In the genomic region with DNA sequence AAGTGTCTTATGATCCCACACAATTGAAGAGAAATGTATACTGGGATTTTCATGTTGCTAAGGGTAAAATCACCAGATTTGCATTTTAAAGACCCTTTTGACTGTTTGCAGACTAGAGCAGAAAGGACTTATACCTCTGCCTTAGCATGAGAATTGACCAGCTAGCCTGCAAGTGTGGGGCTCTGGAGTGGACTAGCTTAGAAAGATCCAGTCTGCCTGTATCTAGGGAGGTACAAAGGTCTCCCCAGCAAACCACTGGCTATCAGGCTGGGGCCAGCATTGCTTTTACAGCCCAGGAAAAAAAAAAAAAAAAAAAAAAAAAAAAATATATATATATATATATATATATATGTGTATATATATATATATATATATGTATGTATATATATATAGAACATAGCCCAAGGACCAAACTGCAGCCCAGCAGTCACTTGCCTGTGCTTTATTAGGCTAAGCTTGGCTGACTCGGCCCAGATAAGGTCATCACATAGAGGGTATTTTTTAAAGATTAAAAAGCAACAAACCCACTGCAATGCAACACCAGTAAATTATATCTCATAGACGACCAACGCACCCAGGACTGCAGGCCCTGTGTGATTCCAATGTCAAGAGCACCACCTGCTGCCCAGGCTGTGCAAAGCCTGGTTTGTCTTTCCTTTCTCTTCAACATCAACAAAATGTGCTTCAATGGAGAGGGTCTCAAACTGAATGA, we compare ENCODE assay signal across 8 cellular contexts.
A peak's percentile ranks its signal among the peaks of the same experiment; 100 is the strongest.
DNase-seq lines count a peak whose midpoint lies in the region; ATAC-seq, FAIRE-seq and TF ChIP-seq lines count a peak whose summit lies in the region.

No MANE protein-coding gene starts in this region.

- H3K79me2 ChIP-seq in HCT116 (ENCODE audit: insufficient read depth, low read length) (no peaks in the 10 kb centered on the region), GM12878 (ENCODE audit: control insufficient read depth, insufficient read depth, low read length) (no peaks in the 10 kb centered on the region)

- peak; percentile 92 for TF ChIP-seq RAD21 in HCT116 (IDR thresholded peaks at IDR 0.05; ENCODE audit: low read depth)
- peak; percentile 94 for TF ChIP-seq RAD21 in GM12878 (IDR thresholded peaks at IDR 0.05; ENCODE audit: insufficient read depth, low read depth, low read length)

- TF ChIP-seq CTCF in HCT116 (IDR thresholded peaks at IDR 0.05 in 2 of 3, conservative IDR thresholded peaks at IDR 0.05 in 1 of 3; ENCODE audit: borderline replicate concordance in 1 of 3, insufficient read depth in 1 of 3, low read depth in 2 of 3, low read length in 2 of 3): peak; percentile 61 to 82 (median 81); a peak in 5 of 6 replicates
- peak; percentile 78 to 88 (median 86) for TF ChIP-seq CTCF in GM12878 (IDR thresholded peaks at IDR 0.05 in 2 of 3, conservative IDR thresholded peaks at IDR 0.05 in 1 of 3; ENCODE audit: control insufficient read depth in 2 of 3, extremely low read depth in 1 of 3, insufficient read depth in 1 of 3, low read depth in 3 of 3, low read length in 3 of 3)

- H3K9me3 ChIP-seq in HCT116 (ENCODE audit: control insufficient read depth in 1 of 2, insufficient read depth in 1 of 2, low read depth in 1 of 2, low read length in 2 of 2): no peaks in the 10 kb centered on the region
- no peaks in the 10 kb centered on the region for H3K9me3 ChIP-seq in GM12878 (replicated peaks; ENCODE audit: control insufficient read depth, insufficient read depth, low read length)

- POLR2A ChIA-PET in HCT116 (lab: Charles Lee): no interaction called here
- POLR2A ChIA-PET in GM12878 (lab: Charles Lee): no interaction called here

- H3K4me1 ChIP-seq in HCT116 (ENCODE audit: control insufficient read depth in 1 of 2, insufficient read depth in 2 of 2, low read length in 2 of 2) (peaks cover 0 to 4% of the 10 kb centered on the region in 2 experiments; a peak in 1 of 4 replicates), GM12878 (ENCODE audit: control insufficient read depth, insufficient read depth, low read length) (no peaks in the 10 kb centered on the region)

- DNase-seq in activated effector memory CD4-positive, alpha-beta T cell treated with anti-CD3 and anti-CD28 coated beads, Interleukin-2, amount 50 U/mL, for 16 hours: peak; percentile 65
- no peak for DNase-seq in activated effector memory CD4-positive, alpha-beta T cell treated with Interleukin-2 at 50 U/mL for 16 hours
- DNase-seq in HCT116 (ENCODE audit: low read depth, low spot score): peak; percentile 33
- DNase-seq in LoVo (ENCODE audit: low spot score): peak; percentile 46
- peak; percentile 85 for DNase-seq in RCC 7860 (ENCODE audit: low spot score)
- no peak for DNase-seq in GM12878 (ENCODE audit: low read depth, low spot score)
- peak; percentile 64 for DNase-seq in iPS-NIHi11 (ENCODE audit: low spot score)
- peak; percentile 56 for DNase-seq in stimulated activated CD4-positive, alpha-beta T cell treated with anti-CD3 and anti-CD28 coated beads, Interleukin-15, amount 100 ng/mL, for 24 hours

- BruUV-seq in HCT116 (replicated peaks; lab: Mats Ljungman, UMichigan) (no TSS peak), GM12878 (replicated peaks; lab: Mats Ljungman, UMichigan) (no TSS peak)

- H3K27ac ChIP-seq in HCT116 (ENCODE audit: low read depth, low read length): no peak overlapping the region
- H3K27ac ChIP-seq in GM12878 (ENCODE audit: control insufficient read depth, insufficient read depth): no peak overlapping the region

- no peak for TF ChIP-seq POLR2A in HCT116 (IDR thresholded peaks at IDR 0.05; ENCODE audit: borderline replicate concordance, extremely low read depth, insufficient read depth, insufficient read length)
- TF ChIP-seq POLR2A in GM12878 (IDR thresholded peaks at IDR 0.05; ENCODE audit: low read depth, low read length): no peak

- TF ChIP-seq EP300 in GM12878 (IDR thresholded peaks at IDR 0.05; ENCODE audit: borderline replicate concordance in 1 of 2, control insufficient read depth in 1 of 2, low read depth in 2 of 2, low read length in 2 of 2): no peak

- intact Hi-C loops in HCT116 (cut with micrococcal nuclease) (loop anchor here (1.0 to 5.0 kb wide), 3 partner anchors 108 to 734 kb away; no protein-coding TSS in a partner anchor), GM12878 (cut with micrococcal nuclease; ENCODE audit: unreplicated experiment) (loop anchor here (1.0 to 10.0 kb wide), 4 partner anchors 108 to 734 kb away; no protein-coding TSS in a partner anchor)

- FAIRE-seq in RCC 7860 (lab: Jason Lieb, UNC) (peak; percentile 84), GM12878 (lab: Jason Lieb, UNC) (peak; percentile 93)

- no peaks in the 10 kb centered on the region for H3K27me3 ChIP-seq in HCT116 (ENCODE audit: insufficient read depth, low read length)
- H3K27me3 ChIP-seq in GM12878 (replicated peaks in 1 of 2; ENCODE audit: control insufficient read depth in 2 of 2, insufficient read depth in 2 of 2, low read length in 1 of 2): peaks cover 0 to 1% of the 10 kb centered on the region in 2 experiments; a peak in 1 of 4 replicates

- H3K9me2 ChIP-seq in HCT116 (ENCODE audit: insufficient read depth): no peaks in the 10 kb centered on the region

- ATAC-seq in HCT116 (peak; percentile 95), GM12878 (peak; percentile 95)

- H3K9ac ChIP-seq in HCT116 (ENCODE audit: low read length) (no peak overlapping the region), GM12878 (ENCODE audit: control insufficient read depth, insufficient read depth, low read length) (no peak overlapping the region)

- RAD21 ChIA-PET in HCT116 (lab: Charles Lee; ENCODE audit: low non-redundant PET in 1 of 2, low total read pairs in 2 of 2, uncharacterized antibody in 2 of 2, unreplicated experiment in 2 of 2): no interaction called here
- RAD21 ChIA-PET in GM12878 (lab: Charles Lee; ENCODE audit: unreplicated experiment): interaction anchor here (0.7 to 1.4 kb wide), 6 partner anchors 160 to 851 kb away, joined by 3 to 4 read pairs (median 4); no protein-coding TSS in a partner anchor

- in situ Hi-C loops in GM12878 (cut with MboI): no loop called here

- H2AFZ ChIP-seq in HCT116 (ENCODE audit: low read depth, low read length, poor library complexity, severe bottlenecking): no peak overlapping the region
- no peak overlapping the region for H2AFZ ChIP-seq in GM12878 (ENCODE audit: control insufficient read depth, low read depth, low read length)

- H3K4me3 ChIP-seq in HCT116 (replicated peaks in 1 of 2; ENCODE audit: low read depth in 1 of 2, low read length in 2 of 2): no peak overlapping the region
- H3K4me3 ChIP-seq in GM12878: no peak overlapping the region

- H4K20me1 ChIP-seq in HCT116 (ENCODE audit: insufficient read depth): no peaks in the 10 kb centered on the region
- H4K20me1 ChIP-seq in GM12878 (ENCODE audit: control insufficient read depth, insufficient read depth): no peaks in the 10 kb centered on the region

- no peak overlapping the region for H3K4me2 ChIP-seq in HCT116 (ENCODE audit: low read length)
- H3K4me2 ChIP-seq in GM12878 (ENCODE audit: control insufficient read depth, insufficient read depth): no peak overlapping the region

- SMC1A ChIA-PET in GM12878 (lab: Charles Lee; ENCODE audit: uncharacterized antibody, unreplicated experiment): interaction anchor here (0.7 to 2.3 kb wide), 2 partner anchors 637 to 735 kb away, joined by 3 to 13 read pairs; no protein-coding TSS in a partner anchor

- WGBS in GM12878 (ENCODE audit: insufficient coverage, insufficient replicate concordance, low lambda C conversion rate, missing lambda C conversion rate): 0% methylated on average over 3 of the region's 3 CpGs

- no peaks in the 10 kb centered on the region for H3K36me3 ChIP-seq in HCT116 (ENCODE audit: control insufficient read depth in 1 of 2, insufficient read depth in 2 of 2, low read length in 2 of 2)
- H3K36me3 ChIP-seq in GM12878 (ENCODE audit: control insufficient read depth in 2 of 2, insufficient read depth in 2 of 2, low read length in 1 of 2): no peaks in the 10 kb centered on the region

- CTCF ChIA-PET in HCT116 (lab: Charles Lee): no interaction called here
- CTCF ChIA-PET in GM12878 (lab: Yijun Ruan, JAX): interaction anchor here (0.7 to 2.6 kb wide), 4 partner anchors 13 to 776 kb away, joined by 3 to 22 read pairs (median 3); no protein-coding TSS in a partner anchor

TF ChIP-seq in HCT116, 20 proteins besides CTCF, POLR2A, EP300 and RAD21:
- TF ChIP-seq JUND (IDR thresholded peaks at IDR 0.05) (no peak), ZNF274 (IDR thresholded peaks at IDR 0.05; ENCODE audit: low read depth, low read length) (no peak), FOSL1 (IDR thresholded peaks at IDR 0.05; ENCODE audit: low read depth) (no peak), YY1 (IDR thresholded peaks at IDR 0.05; ENCODE audit: extremely low read depth, insufficient replicate concordance, low read depth, low read length) (no peak), SRF (IDR thresholded peaks at IDR 0.05; ENCODE audit: low read depth) (no peak), CBX3 (IDR thresholded peaks at IDR 0.05; ENCODE audit: low read depth) (no peak)

TF ChIP-seq in GM12878, 131 proteins besides CTCF, POLR2A, EP300 and RAD21:
- TF ChIP-seq NRF1 (conservative IDR thresholded peaks at IDR 0.05; ENCODE audit: low read depth, low read length) (no peak), ZSCAN29 (IDR thresholded peaks at IDR 0.05) (no peak), ETV6 (conservative IDR thresholded peaks at IDR 0.05 in 1 of 2, IDR thresholded peaks at IDR 0.05 in 1 of 2; ENCODE audit: borderline replicate concordance in 1 of 2, low read depth in 1 of 2) (no peak), RUNX3 (IDR thresholded peaks at IDR 0.05; ENCODE audit: low read length) (no peak), SMC3 (IDR thresholded peaks at IDR 0.05; ENCODE audit: borderline replicate concordance, low read length) (peak; percentile 88)

Comparison
In these comparisons a context has a peak if more than half of its experiments do, and no peak if none do; other contexts are left out.
1. DNase-seq: peak in activated effector memory CD4-positive, alpha-beta T cell treated with anti-CD3 and anti-CD28 coated beads, Interleukin-2, amount 50 U/mL, for 16 hours (single experiment), HCT116 (single experiment), LoVo (single experiment), RCC 7860 (single experiment), iPS-NIHi11 (single experiment) and stimulated activated CD4-positive, alpha-beta T cell treated with anti-CD3 and anti-CD28 coated beads, Interleukin-15, amount 100 ng/mL, for 24 hours (single experiment); none in activated effector memory CD4-positive, alpha-beta T cell treated with Interleukin-2 at 50 U/mL for 16 hours (single experiment) and GM12878 (single experiment).